ENCODE assay signal across 21 cellular contexts in the genomic region with DNA sequence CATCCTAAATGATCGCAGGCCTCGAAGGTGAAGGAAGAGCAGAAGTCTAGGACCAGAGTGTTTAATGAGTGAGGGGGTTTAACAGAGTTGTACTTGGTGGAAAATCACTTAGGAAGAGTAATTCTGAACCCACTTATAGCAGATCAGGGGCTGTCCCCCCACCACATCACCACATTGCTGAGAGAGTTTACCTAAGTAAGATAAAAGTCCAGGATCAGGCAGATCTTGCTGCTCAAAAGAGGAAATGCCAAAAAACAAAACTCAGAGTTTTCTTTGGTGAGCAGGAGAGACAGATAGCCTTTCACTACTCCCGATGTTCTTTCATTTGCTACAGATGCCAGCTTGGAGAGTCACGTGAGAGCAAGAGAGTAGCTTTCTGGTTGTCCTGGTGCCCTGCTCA. TPM values are rescaled to one million over a fixed set of nuclear protein-coding genes. Genes with fewer than 3 reads are reported as not detected.
DNase-seq lines count a peak whose midpoint lies in the region; ATAC-seq lines count a peak whose summit lies in the region.
"Had no signal": no experiment of that assay in that cellular context is flagged by ENCODE, and none has a peak within 500 bp of the region (broad histone marks: within the 10 kb centered on the region; RNA-seq: fewer than 3 reads in every experiment).

No MANE protein-coding gene starts in this region.

- H3K36me3 Mint-ChIP-seq in activated naive CD4-positive, alpha-beta T cell treated with anti-CD3 and anti-CD28 coated beads, Interleukin-2, amount 50 U/mL, for 72 hours, result peaks cover 84 to 100% of the 10 kb centered on the region in 2 donors
- peaks cover 95% of the 10 kb centered on the region for H3K36me3 Mint-ChIP-seq in T-cell
- H3K36me3 Mint-ChIP-seq in central memory CD8-positive, alpha-beta T cell (ENCODE audit: insufficient read depth), result peaks cover 50% of the 10 kb centered on the region
- H3K36me3 Mint-ChIP-seq in stimulated activated naive B cell treated with anti-CD40 and anti-IgM and Interleukin-4, amounts not matched to agents 10 μg/mL and 1 μg/mL and 100 μg/mL, for 72 hours, result peaks cover 79 to 99% of the 10 kb centered on the region in 2 donors

- CTCF ChIA-PET in T-cell (lab: Charles Lee), result no interaction called here

- peaks cover 38 to 52% (median 45%) of the 10 kb centered on the region in 3 donors for H3K4me1 Mint-ChIP-seq in T-cell
- peaks cover 39% of the 10 kb centered on the region for H3K4me1 Mint-ChIP-seq in central memory CD8-positive, alpha-beta T cell
- peaks cover 35 to 53% of the 10 kb centered on the region in 2 donors for H3K4me1 Mint-ChIP-seq in stimulated activated naive B cell treated with anti-CD40 and anti-IgM and Interleukin-4, amounts not matched to agents 10 μg/mL and 1 μg/mL and 100 μg/mL, for 72 hours

- no peaks in the 10 kb centered on the region for H3K27me3 Mint-ChIP-seq in T-cell
- H3K27me3 Mint-ChIP-seq in central memory CD8-positive, alpha-beta T cell, result no peaks in the 10 kb centered on the region
- no peaks in the 10 kb centered on the region for H3K27me3 Mint-ChIP-seq in stimulated activated naive B cell treated with anti-CD40 and anti-IgM and Interleukin-4, amounts not matched to agents 10 μg/mL and 1 μg/mL and 100 μg/mL, for 72 hours

- peaks cover 16 to 53% of the 10 kb centered on the region in 2 donors for H3K9me3 Mint-ChIP-seq in activated naive CD4-positive, alpha-beta T cell treated with anti-CD3 and anti-CD28 coated beads, Interleukin-2, amount 50 U/mL, for 72 hours
- peaks cover 7 to 20% (median 13%) of the 10 kb centered on the region in 3 donors for H3K9me3 Mint-ChIP-seq in T-cell
- no peaks in the 10 kb centered on the region for H3K9me3 Mint-ChIP-seq in central memory CD8-positive, alpha-beta T cell
- peaks cover 7 to 10% of the 10 kb centered on the region in 2 donors for H3K9me3 Mint-ChIP-seq in stimulated activated naive B cell treated with anti-CD40 and anti-IgM and Interleukin-4, amounts not matched to agents 10 μg/mL and 1 μg/mL and 100 μg/mL, for 72 hours

- POLR2A ChIA-PET in T-cell (lab: Charles Lee), result no interaction called here

- no peak overlapping the region for H3K4me3 Mint-ChIP-seq in T-cell
- no peak overlapping the region for H3K4me3 Mint-ChIP-seq in central memory CD8-positive, alpha-beta T cell
- peak overlapping the region; percentile 20 to 23 for H3K4me3 Mint-ChIP-seq in stimulated activated naive B cell treated with anti-CD40 and anti-IgM and Interleukin-4, amounts not matched to agents 10 μg/mL and 1 μg/mL and 100 μg/mL, for 72 hours
- H3K4me3 Mint-ChIP-seq: HFFc6 had no signal

- DNase-seq in activated naive CD4-positive, alpha-beta T cell treated with anti-CD3 and anti-CD28 coated beads, Interleukin-2, amount 50 U/mL, for 72 hours (ENCODE audit: low spot score in 2 of 2), result no peak
- DNase-seq in activated naive CD4-positive, alpha-beta T cell (lab: John Stamatoyannopoulos, UW), result no peak
- DNase-seq in T-cell (no peak), GM19240 (ENCODE audit: insufficient read length, low spot score) (no peak)
- no peak for DNase-seq in central memory CD8-positive, alpha-beta T cell (ENCODE audit: low spot score in 2 of 2)
- DNase-seq in stimulated activated naive B cell treated with anti-CD40 and anti-IgM and Interleukin-4, amounts not matched to agents 10 μg/mL and 1 μg/mL and 100 μg/mL, for 72 hours, result no peak
- DNase-seq: DMS 273 treated with DMSO at 0.1 percent for 48 hours; DND-41; H7; HFFc6; KBM-7; NCI-H1105; NCI-H2107; NCI-H510A; NCI-H748 treated with DMSO at 0.1 percent for 48 hours; NK-92 treated with Interleukin-12 subunit alpha and Interleukin-12 subunit beta, amount 100 ng/mL, for 24 hours; Right ventricle myocardium superior had no signal

- peak overlapping the region; percentile 4 to 76 for H3K27ac Mint-ChIP-seq in activated naive CD4-positive, alpha-beta T cell treated with anti-CD3 and anti-CD28 coated beads, Interleukin-2, amount 50 U/mL, for 72 hours
- peak overlapping the region; percentile 36 to 44 for H3K27ac Mint-ChIP-seq in T-cell
- H3K27ac Mint-ChIP-seq in central memory CD8-positive, alpha-beta T cell (ENCODE audit: low read depth), result peak overlapping the region; percentile 69
- peak overlapping the region; percentile 89 for H3K27ac Mint-ChIP-seq in stimulated activated naive B cell treated with anti-CD40 and anti-IgM and Interleukin-4, amounts not matched to agents 10 μg/mL and 1 μg/mL and 100 μg/mL, for 72 hours
- H3K27ac Mint-ChIP-seq: HFFc6 had no signal

- ATAC-seq in activated naive CD4-positive, alpha-beta T cell treated with anti-CD3 and anti-CD28 coated beads, Interleukin-2, amount 50 U/mL, for 72 hours, result no peak
- no peak for ATAC-seq in T-cell (replicated peaks in 1 of 4)
- ATAC-seq in central memory CD8-positive, alpha-beta T cell (replicated peaks; ENCODE audit: extremely low read depth, poor library complexity, severe bottlenecking), result no peak
- peak; percentile 53 to 75 for ATAC-seq in stimulated activated naive B cell treated with anti-CD40 and anti-IgM and Interleukin-4, amounts not matched to agents 10 μg/mL and 1 μg/mL and 100 μg/mL, for 72 hours (replicated peaks)
- ATAC-seq in HG02610 (IDR thresholded peaks at IDR 0.05; ENCODE audit: unreplicated experiment), result no peak
- ATAC-seq: HepG2 had no signal

RNA-seq across cellular contexts. Expression of gene ZNF317, which starts 15.4 kb away (rescaled TPM):
- 10 to 100 TPM; 45.7 to 50.4 TPM for total RNA-seq in activated naive CD4-positive, alpha-beta T cell treated with anti-CD3 and anti-CD28 coated beads, Interleukin-2, amount 50 U/mL, for 72 hours
- 10 to 100 TPM; 46.8 to 77.9 (median 51.2) TPM for total RNA-seq in T-cell

RNA-seq across cellular contexts. Expression of gene OR7D2, which starts 23.2 kb away (rescaled TPM):
- total RNA-seq in activated naive CD4-positive, alpha-beta T cell treated with anti-CD3 and anti-CD28 coated beads, Interleukin-2, amount 50 U/mL, for 72 hours, result under 1 TPM; 0.08 to 0.57 TPM
- total RNA-seq in T-cell, result 1 to 10 TPM in 2 of 5 donors, not detected in 3; 1.4 to 1.6 TPM
- total RNA-seq: G401, H7, HepG2, HFFc6, OCI-LY7 had no signal

RNA-seq across cellular contexts. Expression of gene OR7G3, which starts 28.8 kb away (rescaled TPM):
- total RNA-seq in activated naive CD4-positive, alpha-beta T cell treated with anti-CD3 and anti-CD28 coated beads, Interleukin-2, amount 50 U/mL, for 72 hours, result not detected
- not detected for total RNA-seq in T-cell
- total RNA-seq: G401, H7, HepG2, HFFc6, OCI-LY7, Right ventricle myocardium superior had no signal

RNA-seq across cellular contexts. Expression of gene OR7G1, which starts 40.0 kb away (rescaled TPM):
- not detected for total RNA-seq in activated naive CD4-positive, alpha-beta T cell treated with anti-CD3 and anti-CD28 coated beads, Interleukin-2, amount 50 U/mL, for 72 hours
- total RNA-seq in T-cell, result not detected
- total RNA-seq: G401, H7, HepG2, HFFc6, OCI-LY7, Right ventricle myocardium superior had no signal

RNA-seq across cellular contexts. Expression of gene OR7G2, which starts 48.3 kb away (rescaled TPM):
- not detected for total RNA-seq in activated naive CD4-positive, alpha-beta T cell treated with anti-CD3 and anti-CD28 coated beads, Interleukin-2, amount 50 U/mL, for 72 hours
- not detected for total RNA-seq in T-cell
- total RNA-seq: G401, H7, HepG2, HFFc6, OCI-LY7, Right ventricle myocardium superior had no signal

Comparison
In these comparisons a context has a peak if more than half of its experiments do, and no peak if none do; other contexts are left out.
1. ATAC-seq: peak in stimulated activated naive B cell treated with anti-CD40 and anti-IgM and Interleukin-4, amounts not matched to agents 10 μg/mL and 1 μg/mL and 100 μg/mL, for 72 hours (2 of 2); none in activated naive CD4-positive, alpha-beta T cell treated with anti-CD3 and anti-CD28 coated beads, Interleukin-2, amount 50 U/mL, for 72 hours (0 of 2), T-cell (0 of 4), central memory CD8-positive, alpha-beta T cell (single experiment) and HG02610 (single experiment).
2. H3K4me3 Mint-ChIP-seq: peak in stimulated activated naive B cell treated with anti-CD40 and anti-IgM and Interleukin-4, amounts not matched to agents 10 μg/mL and 1 μg/mL and 100 μg/mL, for 72 hours (2 of 2); none in T-cell (0 of 3) and central memory CD8-positive, alpha-beta T cell (single experiment).
3. Peak in every context shown above with its lines, with median percentiles within 50 percentile points of each other: H3K27ac Mint-ChIP-seq.